8 cellular contexts compared by ENCODE assay signal in the genomic region with DNA sequence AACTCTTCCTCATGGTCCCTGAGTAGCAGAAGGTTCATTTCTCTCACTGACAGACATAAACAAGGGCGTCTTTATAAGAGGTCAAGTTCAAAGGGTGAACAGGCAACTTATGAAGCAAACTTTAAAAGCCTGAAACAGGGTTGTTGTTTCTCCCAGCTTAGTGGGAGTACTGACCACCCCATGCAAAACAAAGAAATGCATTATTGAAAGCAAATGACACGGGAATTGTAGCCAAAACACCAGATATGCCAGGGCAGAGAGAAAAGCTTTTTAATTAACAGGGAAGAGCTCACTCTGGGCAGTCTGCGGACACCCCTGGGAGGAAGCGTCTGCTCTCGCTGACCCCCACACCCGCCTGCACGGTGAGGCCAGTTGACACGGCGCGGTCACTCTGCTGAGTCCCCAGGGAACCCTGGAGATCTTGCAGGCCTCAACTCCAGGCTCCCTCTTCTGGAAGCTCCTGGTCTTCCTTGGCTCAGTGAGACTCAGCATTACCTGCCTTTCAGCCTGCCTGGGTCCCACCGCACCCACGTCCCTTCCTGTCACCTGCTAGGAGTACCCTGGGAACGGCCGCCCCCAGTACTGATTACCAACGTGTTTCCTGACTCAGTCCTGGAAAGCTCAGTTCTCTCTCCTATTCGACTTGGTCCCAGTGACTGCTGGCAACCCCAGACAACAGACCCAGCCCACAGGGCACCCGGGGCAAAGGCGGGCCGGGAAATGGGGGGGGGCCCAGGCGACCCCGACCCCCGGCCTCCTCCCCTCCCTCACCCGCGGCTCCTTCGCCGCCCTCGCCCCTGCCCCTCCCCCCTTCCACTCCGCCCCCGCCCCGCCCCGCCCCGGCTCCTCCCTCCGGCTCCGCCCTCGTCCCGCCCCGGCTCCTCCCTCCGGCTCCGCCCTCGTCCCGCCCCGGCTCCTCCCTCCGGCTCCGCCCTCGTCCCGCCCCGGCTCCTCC. TPM values are rescaled to one million over a fixed set of nuclear protein-coding genes. Genes with fewer than 3 reads are reported as not detected.
A peak's percentile ranks its signal among the peaks of the same experiment; 100 is the strongest.
DNase-seq lines count a peak whose midpoint lies in the region; ATAC-seq and TF ChIP-seq lines count a peak whose summit lies in the region.

No MANE protein-coding gene starts in this region.

- H3K4me3 Mint-ChIP-seq in IgD-negative memory B cell (peak overlapping the region in 3 of 4 donors; percentile 63 to 95 (median 72)), chondrocyte (ENCODE audit: unreplicated experiment) (peak overlapping the region; percentile 75)

- no peaks in the 10 kb centered on the region for H3K36me3 Mint-ChIP-seq in IgD-negative memory B cell
- H3K36me3 Mint-ChIP-seq in chondrocyte (ENCODE audit: low read depth) = no peaks in the 10 kb centered on the region

- H3K27ac Mint-ChIP-seq in IgD-negative memory B cell (peak overlapping the region; percentile 3 to 98 (median 89)), chondrocyte (ENCODE audit: unreplicated experiment) (peak overlapping the region; percentile 85)

- peaks cover 10 to 17% (median 13%) of the 10 kb centered on the region in 3 donors for H3K4me1 Mint-ChIP-seq in IgD-negative memory B cell
- peaks cover 22% of the 10 kb centered on the region for H3K4me1 Mint-ChIP-seq in chondrocyte (ENCODE audit: low read depth)

- H3K4me3 ChIP-seq in SJSA1 (peak overlapping the region; percentile 34), skeletal muscle tissue (ENCODE audit: low read length in 3 of 3) (peak overlapping the region; percentile 71 to 81 (median 81))

- no peaks in the 10 kb centered on the region; the same call in 1 of the 2 replicates for H3K27me3 ChIP-seq in SJSA1 (replicated peaks)
- no peaks in the 10 kb centered on the region for H3K27me3 ChIP-seq in skeletal muscle tissue (ENCODE audit: control insufficient read depth in 3 of 3, insufficient read depth in 3 of 3, low read length in 3 of 3)

- H3K27me3 Mint-ChIP-seq in IgD-negative memory B cell (no peaks in the 10 kb centered on the region), chondrocyte (ENCODE audit: low read depth) (no peaks in the 10 kb centered on the region)

- ATAC-seq in GM21423 (IDR thresholded peaks at IDR 0.05; ENCODE audit: unreplicated experiment) = no peak
- ATAC-seq in HG03342 (IDR thresholded peaks at IDR 0.05; ENCODE audit: unreplicated experiment) = no peak

- H3K9me3 Mint-ChIP-seq in IgD-negative memory B cell = no peaks in the 10 kb centered on the region
- H3K9me3 Mint-ChIP-seq in chondrocyte (ENCODE audit: low read depth) = no peaks in the 10 kb centered on the region

- TF ChIP-seq CTCF in chondrocyte (IDR thresholded peaks at IDR 0.05) = peak; percentile 77

- peak; percentile 4 for DNase-seq in DMS153 treated with DMSO at 0.1 percent for 48 hours (lab: John Stamatoyannopoulos, UW; ENCODE audit: unreplicated experiment)
- peak in 1 of 2 experiments; percentile 56 for DNase-seq in SJSA1 (ENCODE audit: low read depth in 1 of 2, low spot score in 2 of 2)
- DNase-seq in chondrocyte (ENCODE audit: low spot score) = peak; percentile 89
- DNase-seq in inferior parietal cortex (ENCODE audit: extremely low spot score) = peak; percentile 62

- H3K36me3 ChIP-seq in SJSA1 = peaks cover 17% of the 10 kb centered on the region
- H3K36me3 ChIP-seq in skeletal muscle tissue (ENCODE audit: control insufficient read depth in 3 of 3, insufficient read depth in 3 of 3, low read length in 3 of 3) = peaks cover 4 to 13% (median 12%) of the 10 kb centered on the region in 3 donors

- peaks cover 18% of the 10 kb centered on the region for H3K4me1 ChIP-seq in SJSA1 (replicated peaks)
- peaks cover 12 to 17% (median 15%) of the 10 kb centered on the region in 3 donors for H3K4me1 ChIP-seq in skeletal muscle tissue (ENCODE audit: control insufficient read depth in 3 of 3, insufficient read depth in 3 of 3, low read length in 3 of 3)

- peak overlapping the region; percentile 68 to 86 (median 81) for H3K9ac ChIP-seq in skeletal muscle tissue (ENCODE audit: low read depth in 1 of 3, low read length in 3 of 3)

- H3K9me3 ChIP-seq in SJSA1 (replicated peaks) (no peaks in the 10 kb centered on the region), skeletal muscle tissue (ENCODE audit: control insufficient read depth in 3 of 3, low read length in 3 of 3) (no peaks in the 10 kb centered on the region)

- H3K27ac ChIP-seq in SJSA1 (no peak overlapping the region), skeletal muscle tissue (ENCODE audit: low read depth, low read length) (peak overlapping the region; percentile 77)

RNA-seq across cellular contexts. Expression of gene CFAP410, which starts 1.0 kb away (rescaled TPM):
- polyA plus RNA-seq in IgD-negative memory B cell = 36.4 TPM
- total RNA-seq in SJSA1 (2014; rRNA removed; shearing (Covaris generic)) = 44.5 and 52.9 TPM in 2 replicates
- total RNA-seq in chondrocyte (14.2 to 19.5 TPM (median 17.7 TPM) in 3 replicates), skeletal muscle tissue (11.0 TPM)

RNA-seq across cellular contexts. Expression of gene TRPM2, which starts 15.2 kb away (rescaled TPM):
- polyA plus RNA-seq in IgD-negative memory B cell = 5.1 TPM
- 14.8 and 16.1 TPM in 2 replicates for total RNA-seq in SJSA1 (2014; rRNA removed; shearing (Covaris generic))
- 0.21 to 0.32 TPM in 2 of 3 replicates, not detected in the other for total RNA-seq in chondrocyte
- total RNA-seq in skeletal muscle tissue = 1.6 TPM

RNA-seq across cellular contexts. Expression of gene PFKL, which starts 38.4 kb away (rescaled TPM):
- 130 TPM for polyA plus RNA-seq in IgD-negative memory B cell
- 125 and 134 TPM in 2 replicates for total RNA-seq in SJSA1 (2014; rRNA removed; shearing (Covaris generic))
- total RNA-seq in chondrocyte (112 to 129 TPM (median 129 TPM) in 3 replicates), skeletal muscle tissue (72.0 TPM)

RNA-seq across cellular contexts. Expression of gene AIRE, which starts 52.5 kb away (rescaled TPM):
- polyA plus RNA-seq in IgD-negative memory B cell = 0.45 TPM
- total RNA-seq in SJSA1 (2014; rRNA removed; shearing (Covaris generic)) = not detected in 2 replicates
- total RNA-seq in chondrocyte = not detected in 3 replicates
- not detected for total RNA-seq in skeletal muscle tissue
